Comparison of ENCODE assay signal across 1 cellular context in the genomic region with DNA sequence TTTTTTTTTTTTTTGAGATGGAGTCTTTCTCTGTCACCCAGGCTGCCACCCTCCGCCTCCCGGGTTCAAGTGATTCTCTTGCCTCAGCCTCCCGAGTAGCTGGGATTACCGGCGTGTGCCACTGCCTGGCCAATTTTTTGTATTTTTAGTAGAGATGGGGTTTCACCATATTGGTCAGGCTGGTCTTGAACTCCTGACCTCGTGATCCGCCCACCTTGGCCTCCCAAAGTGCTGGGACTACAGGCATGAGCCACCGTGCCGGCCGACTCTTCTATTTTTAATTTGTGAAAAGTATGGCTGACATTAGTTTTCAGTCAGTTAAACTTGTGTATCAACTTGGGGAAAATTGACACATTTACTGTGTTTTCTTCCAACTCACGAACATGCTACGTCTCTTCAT. TPM values are rescaled to one million over a fixed set of nuclear protein-coding genes. Genes with fewer than 3 reads are reported as not detected.
"Had no signal": no experiment of that assay in that cellular context is flagged by ENCODE, and none has a peak within 500 bp of the region (broad histone marks: within the 10 kb centered on the region; RNA-seq: fewer than 3 reads in every experiment).

No MANE protein-coding gene starts in this region.

RNA-seq across cellular contexts. Expression of a gene that starts 53.6 kb away (rescaled TPM):
- total RNA-seq: G401 had no signal
